8 cellular contexts compared by ENCODE assay signal in the genomic region with DNA sequence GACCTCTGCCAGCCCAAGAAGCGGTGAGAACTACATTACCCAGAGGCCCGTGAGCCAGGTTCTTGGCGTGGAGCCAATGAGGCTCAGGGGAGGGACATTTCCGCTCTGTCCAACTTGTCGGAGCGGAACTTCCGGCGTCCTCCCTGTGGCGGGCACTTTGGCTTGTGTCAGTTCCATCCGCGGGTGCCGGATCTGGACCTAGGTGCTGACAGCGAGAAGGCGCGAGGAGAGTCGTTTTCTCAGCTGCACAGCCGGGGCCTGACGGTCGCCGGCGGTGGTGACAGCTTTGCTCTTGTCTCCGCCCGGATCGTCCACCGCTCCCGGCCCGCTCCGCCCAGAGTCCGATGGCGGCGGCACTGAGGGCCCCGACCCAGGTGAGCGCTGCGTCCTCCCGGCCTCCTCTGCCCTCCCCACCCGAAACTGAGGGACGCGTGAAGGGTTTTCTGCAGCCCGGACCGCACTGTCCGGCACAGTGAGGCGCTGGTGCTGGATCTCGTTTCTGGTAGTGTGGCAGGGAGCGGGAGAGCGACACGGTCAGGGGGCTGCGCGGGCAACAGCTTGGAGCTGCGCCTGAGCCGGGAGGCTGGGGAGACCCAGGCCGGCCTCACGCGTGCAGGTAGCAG. TPM values are rescaled to one million over a fixed set of nuclear protein-coding genes. Genes with fewer than 3 reads are reported as not detected.
DNase-seq lines count a peak whose midpoint lies in the region; ATAC-seq, FAIRE-seq and TF ChIP-seq lines count a peak whose summit lies in the region.

A gene (plus strand): TSS at position 125 of the 623 bp plus-strand sequence. CDS start 4,461 bp downstream, outside the sequence.

- CTCF ChIA-PET in HepG2 (lab: Yijun Ruan, JAX; ENCODE audit: low intra/inter-chr PET ratio, low total read pairs), result no interaction called here

- peak; percentile 57 for TF ChIP-seq POLR2A in GM19193 (IDR thresholded peaks at IDR 0.05; ENCODE audit: extremely low read depth, insufficient read depth, insufficient read length)
- TF ChIP-seq POLR2A in HepG2 (IDR thresholded peaks at IDR 0.05; ENCODE audit: insufficient read depth in 1 of 2, low read depth in 2 of 2, low read length in 2 of 2), result peak in 1 of 2 experiments; percentile 44; a peak in 1 of 4 replicates

- H3K79me2 ChIP-seq in HepG2 (ENCODE audit: insufficient read depth, low read length), result peaks cover 6% of the 10 kb centered on the region

- FAIRE-seq in HepG2 (lab: Jason Lieb, UNC), result peak; percentile 95

- peaks cover 19% of the 10 kb centered on the region for H3K4me1 ChIP-seq in HepG2 (ENCODE audit: insufficient read depth, low read length)

- intact Hi-C loops in dorsolateral prefrontal cortex (cut with DNase I), result loop anchor here (1.0 to 2.0 kb wide), 3 partner anchors 21 to 41 kb away; a partner anchor contains a TSS
- intact Hi-C loops in HepG2 (cut with micrococcal nuclease; ENCODE audit: unreplicated experiment), result loop anchor here (2.0 kb wide), 2 partner anchors 21 to 113 kb away; a partner anchor contains a TSS

- in situ Hi-C loops in HepG2 (cut with HindIII; ENCODE audit: extremely low pct_ligation_motif_present, low pct_unique_long_range_greater_than_20kb), result no loop called here

- WGBS in HepG2 (ENCODE audit: low lambda C conversion rate), result 4% methylated on average over 5 of the region's 53 CpGs

- ATAC-seq in HG03442 (IDR thresholded peaks at IDR 0.05; ENCODE audit: unreplicated experiment) (peak; percentile 96), HepG2 (peak; percentile 99)

- H2AFZ ChIP-seq in HepG2 (ENCODE audit: low read length), result peak within 1 kb of the TSS; percentile 58

- peak in 43 of 56 donors; percentile 11 to 56 (median 32) for TF ChIP-seq CTCF in dorsolateral prefrontal cortex (IDR thresholded peaks at IDR 0.05 in 54 of 56, conservative IDR thresholded peaks at IDR 0.05 in 2 of 56; ENCODE audit: low read depth in 1 of 56, partially characterized antibody in 56 of 56)
- peak; percentile 34 for TF ChIP-seq CTCF in HepG2 (CRISPR knock-in tag; IDR thresholded peaks at IDR 0.05)

- H3K4me3 ChIP-seq in dorsolateral prefrontal cortex (peak within 1 kb of the TSS; percentile 64 to 97 (median 85)), HepG2 (replicated peaks in 1 of 3; ENCODE audit: insufficient read depth in 1 of 3, low read depth in 2 of 3, low read length in 3 of 3) (peak within 1 kb of the TSS; percentile 73 to 89 (median 80))

- H4K20me1 ChIP-seq in HepG2 (ENCODE audit: insufficient read depth, low read length), result no peaks in the 10 kb centered on the region

- DNase-seq in Ammon's horn (ENCODE audit: low spot score) (peak; percentile 94), NCI-H524 treated with DMSO at 0.1 percent for 48 hours (lab: John Stamatoyannopoulos, UW) (peak; percentile 62), dorsolateral prefrontal cortex (peak; percentile 88 to 97 (median 94)), HepG2 (ENCODE audit: low spot score) (peak; percentile 91)
- peak; percentile 80 to 90 for DNase-seq in activated CD4-positive, alpha-beta T cell treated with anti-CD3 and anti-CD28 coated beads, Interleukin-2, amount 50 U/mL, for 24 hours (ENCODE audit: low read depth in 1 of 2, low spot score in 1 of 2)
- DNase-seq in stimulated activated CD4-positive, alpha-beta T cell treated with anti-CD3 and anti-CD28 coated beads, Interleukin-2, amount 100 ng/mL, for 48 hours, result peak; percentile 88 to 89

- H3K27ac ChIP-seq in dorsolateral prefrontal cortex (peak within 1 kb of the TSS in 16 of 59 donors; percentile 10 to 62 (median 28)), HepG2 (ENCODE audit: extremely low read length, insufficient read depth, low read length) (peak within 1 kb of the TSS; percentile 14)

- H3K4me2 ChIP-seq in HepG2 (ENCODE audit: low read depth, low read length), result peak within 1 kb of the TSS; percentile 89

- H3K27me3 ChIP-seq in dorsolateral prefrontal cortex, result no peaks in the 10 kb centered on the region
- H3K27me3 ChIP-seq in HepG2 (ENCODE audit: control insufficient read depth in 1 of 2, insufficient read depth in 2 of 2, low read length in 2 of 2), result no peaks in the 10 kb centered on the region

- H3K36me3 ChIP-seq in HepG2 (replicated peaks in 1 of 2; ENCODE audit: control insufficient read depth in 1 of 2, insufficient read depth in 2 of 2, low read length in 2 of 2), result no peaks in the 10 kb centered on the region; a peak in 2 of 5 replicates

- TF ChIP-seq EP300 in HepG2 (IDR thresholded peaks at IDR 0.05; ENCODE audit: low read depth in 2 of 2, low read length in 2 of 2) (0 out of 4 replicates have a peak, but pooled peaks of 1 of the 2 experiments have one; percentile 12), HepG2 (CRISPR knock-in tag; IDR thresholded peaks at IDR 0.05; ENCODE audit: borderline replicate concordance) (no peak)

- no peak for TF ChIP-seq RAD21 in HepG2 (CRISPR knock-in tag; IDR thresholded peaks at IDR 0.05)

- peak within 1 kb of the TSS; percentile 62 for H3K9ac ChIP-seq in HepG2 (ENCODE audit: insufficient read depth, low read depth, low read length)

- BruUV-seq in HepG2 (replicated peaks; lab: Mats Ljungman, UMichigan), result no TSS peak

- no peaks in the 10 kb centered on the region for H3K9me3 ChIP-seq in HepG2 (ENCODE audit: low read length)

- POLR2A ChIA-PET in HepG2 (lab: Yijun Ruan, JAX), result no interaction called here

TF ChIP-seq in HepG2, 621 proteins besides CTCF, POLR2A, EP300 and RAD21 (continues in another document):
- TF ChIP-seq, protein P1, sequence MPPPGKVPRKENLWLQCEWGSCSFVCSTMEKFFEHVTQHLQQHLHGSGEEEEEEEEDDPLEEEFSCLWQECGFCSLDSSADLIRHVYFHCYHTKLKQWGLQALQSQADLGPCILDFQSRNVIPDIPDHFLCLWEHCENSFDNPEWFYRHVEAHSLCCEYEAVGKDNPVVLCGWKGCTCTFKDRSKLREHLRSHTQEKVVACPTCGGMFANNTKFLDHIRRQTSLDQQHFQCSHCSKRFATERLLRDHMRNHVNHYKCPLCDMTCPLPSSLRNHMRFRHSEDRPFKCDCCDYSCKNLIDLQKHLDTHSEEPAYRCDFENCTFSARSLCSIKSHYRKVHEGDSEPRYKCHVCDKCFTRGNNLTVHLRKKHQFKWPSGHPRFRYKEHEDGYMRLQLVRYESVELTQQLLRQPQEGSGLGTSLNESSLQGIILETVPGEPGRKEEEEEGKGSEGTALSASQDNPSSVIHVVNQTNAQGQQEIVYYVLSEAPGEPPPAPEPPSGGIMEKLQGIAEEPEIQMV (CRISPR knock-in tag; IDR thresholded peaks at IDR 0.05; ENCODE audit: low read depth), result no peak
- no peak for TF ChIP-seq ZSCAN29 (CRISPR knock-in tag; conservative IDR thresholded peaks at IDR 0.05)
- TF ChIP-seq, protein P2, sequence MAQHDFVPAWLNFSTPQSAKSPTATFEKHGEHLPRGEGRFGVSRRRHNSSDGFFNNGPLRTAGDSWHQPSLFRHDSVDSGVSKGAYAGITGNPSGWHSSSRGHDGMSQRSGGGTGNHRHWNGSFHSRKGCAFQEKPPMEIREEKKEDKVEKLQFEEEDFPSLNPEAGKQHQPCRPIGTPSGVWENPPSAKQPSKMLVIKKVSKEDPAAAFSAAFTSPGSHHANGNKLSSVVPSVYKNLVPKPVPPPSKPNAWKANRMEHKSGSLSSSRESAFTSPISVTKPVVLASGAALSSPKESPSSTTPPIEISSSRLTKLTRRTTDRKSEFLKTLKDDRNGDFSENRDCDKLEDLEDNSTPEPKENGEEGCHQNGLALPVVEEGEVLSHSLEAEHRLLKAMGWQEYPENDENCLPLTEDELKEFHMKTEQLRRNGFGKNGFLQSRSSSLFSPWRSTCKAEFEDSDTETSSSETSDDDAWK (CRISPR knock-in tag; IDR thresholded peaks at IDR 0.05), result no peak
- TF ChIP-seq, protein P3, sequence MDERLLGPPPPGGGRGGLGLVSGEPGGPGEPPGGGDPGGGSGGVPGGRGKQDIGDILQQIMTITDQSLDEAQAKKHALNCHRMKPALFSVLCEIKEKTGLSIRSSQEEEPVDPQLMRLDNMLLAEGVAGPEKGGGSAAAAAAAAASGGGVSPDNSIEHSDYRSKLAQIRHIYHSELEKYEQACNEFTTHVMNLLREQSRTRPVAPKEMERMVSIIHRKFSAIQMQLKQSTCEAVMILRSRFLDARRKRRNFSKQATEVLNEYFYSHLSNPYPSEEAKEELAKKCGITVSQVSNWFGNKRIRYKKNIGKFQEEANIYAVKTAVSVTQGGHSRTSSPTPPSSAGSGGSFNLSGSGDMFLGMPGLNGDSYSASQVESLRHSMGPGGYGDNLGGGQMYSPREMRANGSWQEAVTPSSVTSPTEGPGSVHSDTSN (CRISPR knock-in tag; IDR thresholded peaks at IDR 0.05), result no peak
- TF ChIP-seq NFE2L1 (CRISPR knock-in tag; IDR thresholded peaks at IDR 0.05; ENCODE audit: borderline replicate concordance), result no peak
- TF ChIP-seq CHCHD3 (CRISPR knock-in tag; IDR thresholded peaks at IDR 0.05), result no peak

RNA-seq across cellular contexts. Expression of the gene that starts here (rescaled TPM):
- total RNA-seq in dorsolateral prefrontal cortex (10 to 100 TPM in 1 of 120 experiments, 1 to 10 TPM in 119; 1.1 to 10.3 (median 4.1) TPM), HepG2 (2016; rRNA removed; fragmentation: Illumina TruSeq; extraction: Trizol) (7.5 and 7.8 TPM in 2 replicates)
- 1.1 and 2.2 TPM in 2 replicates for total RNA-seq in HepG2 (2016; cell fraction: cytosol; rRNA removed; fragmentation: Illumina TruSeq; extraction: Trizol; ENCODE audit: low read depth)
- total RNA-seq in HepG2 (2016; cell fraction: insoluble cytoplasmic fraction; rRNA removed; fragmentation: Illumina TruSeq; extraction: Trizol), result 6.9 and 8.6 TPM in 2 replicates
- 4.6 and 5.1 TPM in 2 replicates for total RNA-seq in HepG2 (2016; cell fraction: membrane; rRNA removed; fragmentation: Illumina TruSeq; extraction: Trizol)
- total RNA-seq in HepG2 (2016; cell fraction: nucleus; rRNA removed; fragmentation: Illumina TruSeq; extraction: Trizol), result 4.7 and 5.7 TPM in 2 replicates
- 1.1 and 1.6 TPM in 2 replicates for polyA plus RNA-seq in HepG2 (2011; rRNA removed)
- 0.99 TPM in 2 replicates for polyA plus RNA-seq in HepG2 (2011; cell fraction: cytosol; rRNA removed)
- polyA plus RNA-seq in HepG2 (2011; cell fraction: nucleus; rRNA removed), result 1.4 and 1.5 TPM in 2 replicates
- polyA plus RNA-seq in HepG2 (2012), result 0.95 and 1.4 TPM in 2 replicates
- 0.97 and 1.1 TPM in 2 replicates for polyA plus RNA-seq in HepG2 (2016; cell fraction: cytosol; fragmentation: Illumina TruSeq; extraction: Trizol; ENCODE audit: low read depth)
- polyA plus RNA-seq in HepG2 (2016; cell fraction: insoluble cytoplasmic fraction; fragmentation: Illumina TruSeq; extraction: Trizol; ENCODE audit: low read depth), result 3.3 and 3.7 TPM in 2 replicates
- 1.5 and 2.6 TPM in 2 replicates for polyA plus RNA-seq in HepG2 (2016; cell fraction: membrane; fragmentation: Illumina TruSeq; extraction: Trizol; ENCODE audit: low read depth)
- 7.8 and 9.6 TPM in 2 replicates for polyA plus RNA-seq in HepG2 (2016; cell fraction: nucleus; fragmentation: Illumina TruSeq; extraction: Trizol; ENCODE audit: insufficient read depth, low read depth)
- 4.0 and 4.5 TPM in 2 replicates for polyA minus RNA-seq in HepG2 (2011; rRNA and poly(A)+ RNA removed; ENCODE audit: low replicate concordance)
- 0.97 and 1.4 TPM in 2 replicates for polyA minus RNA-seq in HepG2 (2011; cell fraction: cytosol; rRNA and poly(A)+ RNA removed)
- 3.1 and 3.7 TPM in 2 replicates for polyA minus RNA-seq in HepG2 (2011; cell fraction: nucleus; rRNA and poly(A)+ RNA removed)
